ENCODE assay signal across 7 cellular contexts in the genomic region with DNA sequence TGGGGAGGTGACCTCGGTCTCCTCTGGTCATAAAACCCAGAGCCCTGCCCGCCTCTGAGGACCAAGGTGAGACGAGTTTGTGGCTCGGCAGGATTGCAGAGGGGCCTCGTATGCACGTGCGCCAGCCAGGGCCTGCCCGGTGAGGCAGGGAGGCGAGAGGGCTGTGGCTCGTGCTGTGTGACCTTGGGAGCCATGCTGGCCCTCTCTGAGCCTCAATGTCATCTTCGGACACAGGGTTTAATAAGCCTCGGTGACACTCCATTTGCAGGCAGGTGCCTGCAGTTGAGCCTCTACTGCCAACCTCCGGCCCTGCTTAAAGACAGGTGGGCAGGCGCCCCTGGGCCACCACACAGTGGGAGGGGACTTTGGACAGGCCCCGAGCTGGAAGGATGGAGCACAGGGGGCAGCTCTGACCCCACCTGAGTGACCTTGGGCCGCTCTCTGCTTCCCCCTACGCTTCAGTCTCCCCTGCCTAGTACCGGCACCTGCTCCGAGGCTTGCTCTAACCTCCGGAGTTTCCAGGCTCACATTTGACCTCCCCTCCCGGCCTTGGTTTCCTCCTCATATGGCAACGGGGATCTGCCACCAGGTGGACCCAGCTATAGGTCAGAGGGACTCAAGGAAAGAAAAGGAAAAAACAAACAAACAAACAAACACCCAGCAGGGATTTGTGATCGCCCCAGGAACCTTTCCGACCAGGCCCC. TPM values are rescaled to one million over a fixed set of nuclear protein-coding genes. Genes with fewer than 3 reads are reported as not detected.
DNase-seq lines count a peak whose midpoint lies in the region; ATAC-seq and TF ChIP-seq lines count a peak whose summit lies in the region.

No MANE protein-coding gene starts in this region.

- peaks cover 66% of the 10 kb centered on the region for H3K79me2 ChIP-seq in HCT116 (ENCODE audit: insufficient read depth, low read length)

- TF ChIP-seq RAD21 in HCT116 (IDR thresholded peaks at IDR 0.05; ENCODE audit: low read depth), result no peak

- TF ChIP-seq POLR2A in HCT116 (IDR thresholded peaks at IDR 0.05; ENCODE audit: borderline replicate concordance, extremely low read depth, insufficient read depth, insufficient read length), result no peak

- peaks cover 40% of the 10 kb centered on the region for H3K4me1 Mint-ChIP-seq in activated CD4-positive, alpha-beta memory T cell treated with anti-CD3 and anti-CD28 coated beads, Interleukin-2, amount 10 ng/mL, durations not matched to agents 7 days and 5 days
- peaks cover 17 to 47% of the 10 kb centered on the region in 2 donors for H3K4me1 Mint-ChIP-seq in stimulated activated naive B cell treated with anti-CD40 and anti-IgM and Interleukin-4, amounts not matched to agents 10 μg/mL and 1 μg/mL and 100 μg/mL, for 72 hours

- no peaks in the 10 kb centered on the region for H3K27me3 Mint-ChIP-seq in activated CD4-positive, alpha-beta memory T cell treated with anti-CD3 and anti-CD28 coated beads, Interleukin-2, amount 10 ng/mL, durations not matched to agents 7 days and 5 days
- no peaks in the 10 kb centered on the region for H3K27me3 Mint-ChIP-seq in stimulated activated naive B cell treated with anti-CD40 and anti-IgM and Interleukin-4, amounts not matched to agents 10 μg/mL and 1 μg/mL and 100 μg/mL, for 72 hours

- TSS peak; percentile 62 for BruUV-seq in HCT116 (replicated peaks; lab: Mats Ljungman, UMichigan)

- CTCF ChIA-PET in HCT116 (lab: Charles Lee), result no interaction called here
- CTCF ChIA-PET in activated CD4-positive, alpha-beta memory T cell treated with anti-CD3 and anti-CD28 coated beads, Interleukin-2, amount 10 ng/mL, durations not matched to agents 7 days and 5 days (lab: Charles Lee), result interaction anchor here (0.8 kb wide), 1 partner anchor 26 kb away, joined by 5 read pairs; no protein-coding TSS in a partner anchor

- DNase-seq in HCT116 (ENCODE audit: low read depth, low spot score), result no peak
- DNase-seq in activated CD4-positive, alpha-beta memory T cell treated with anti-CD3 and anti-CD28 coated beads, Interleukin-2, amount 10 ng/mL, durations not matched to agents 7 days and 5 days, result no peak
- DNase-seq in iPS DF 6.9 (ENCODE audit: low read depth, low spot score), result no peak
- DNase-seq in stimulated activated naive B cell treated with anti-CD40 and anti-IgM and Interleukin-4, amounts not matched to agents 10 μg/mL and 1 μg/mL and 100 μg/mL, for 72 hours, result no peak
- DNase-seq in NOMO-1 treated with dmso at 0.1 percent for 144 hours (lab: John Stamatoyannopoulos, UW; ENCODE audit: unreplicated experiment), result no peak
- DNase-seq in CD1c-positive myeloid dendritic cell (ENCODE audit: extremely low spot score), result no peak

- peaks cover 17% of the 10 kb centered on the region for H3K36me3 Mint-ChIP-seq in activated CD4-positive, alpha-beta memory T cell treated with anti-CD3 and anti-CD28 coated beads, Interleukin-2, amount 10 ng/mL, durations not matched to agents 7 days and 5 days (ENCODE audit: low read depth)
- H3K36me3 Mint-ChIP-seq in stimulated activated naive B cell treated with anti-CD40 and anti-IgM and Interleukin-4, amounts not matched to agents 10 μg/mL and 1 μg/mL and 100 μg/mL, for 72 hours, result peaks cover 3 to 7% of the 10 kb centered on the region in 2 donors

- H3K27ac Mint-ChIP-seq in activated CD4-positive, alpha-beta memory T cell treated with anti-CD3 and anti-CD28 coated beads, Interleukin-2, amount 10 ng/mL, durations not matched to agents 7 days and 5 days, result peak overlapping the region; percentile 69
- peak overlapping the region; percentile 89 for H3K27ac Mint-ChIP-seq in stimulated activated naive B cell treated with anti-CD40 and anti-IgM and Interleukin-4, amounts not matched to agents 10 μg/mL and 1 μg/mL and 100 μg/mL, for 72 hours

- no peaks in the 10 kb centered on the region for H3K9me3 ChIP-seq in HCT116 (ENCODE audit: control insufficient read depth in 1 of 2, insufficient read depth in 1 of 2, low read depth in 1 of 2, low read length in 2 of 2)
- H3K9me3 ChIP-seq in iPS DF 6.9 (ENCODE audit: control insufficient read depth, insufficient read depth, low read length), result no peaks in the 10 kb centered on the region

- H3K4me2 ChIP-seq in HCT116 (ENCODE audit: low read length), result peak overlapping the region; percentile 91

- TF ChIP-seq CTCF in HCT116 (IDR thresholded peaks at IDR 0.05 in 2 of 3, conservative IDR thresholded peaks at IDR 0.05 in 1 of 3; ENCODE audit: borderline replicate concordance in 1 of 3, insufficient read depth in 1 of 3, low read depth in 2 of 3, low read length in 2 of 3), result peak in 2 of 3 experiments; percentile 17 to 38; a peak in 2 of 6 replicates

- peaks cover 11% of the 10 kb centered on the region; the same call in 1 of the 2 replicates for H4K20me1 ChIP-seq in HCT116 (ENCODE audit: insufficient read depth)

- intact Hi-C loops in HCT116 (cut with micrococcal nuclease), result loop anchor here (5.0 to 10.0 kb wide), 3 partner anchors 71 to 359 kb away; partner anchors contain the start of genes PIP5K1C and TJP3

- peaks cover 0 to 11% of the 10 kb centered on the region in 2 experiments; a peak in 1 of 4 replicates for H3K36me3 ChIP-seq in HCT116 (ENCODE audit: control insufficient read depth in 1 of 2, insufficient read depth in 2 of 2, low read length in 2 of 2)
- H3K36me3 ChIP-seq in iPS DF 6.9 (ENCODE audit: control insufficient read depth, insufficient read depth, low read length), result 0 out of 2 replicates have a peak, but pooled peaks cover 2% of the 10 kb centered on the region

- peaks cover 55 to 67% of the 10 kb centered on the region in 2 experiments for H3K4me1 ChIP-seq in HCT116 (ENCODE audit: control insufficient read depth in 1 of 2, insufficient read depth in 2 of 2, low read length in 2 of 2)
- peaks cover 9% of the 10 kb centered on the region; the same call in 1 of the 2 replicates for H3K4me1 ChIP-seq in iPS DF 6.9 (ENCODE audit: control insufficient read depth, insufficient read depth, low read length)

- H3K27me3 ChIP-seq in HCT116 (ENCODE audit: insufficient read depth, low read length), result no peaks in the 10 kb centered on the region
- peaks cover 6% of the 10 kb centered on the region; the same call in 1 of the 2 replicates for H3K27me3 ChIP-seq in iPS DF 6.9 (ENCODE audit: control insufficient read depth, insufficient read depth, low read length)

- POLR2A ChIA-PET in HCT116 (lab: Charles Lee), result no interaction called here
- POLR2A ChIA-PET in activated CD4-positive, alpha-beta memory T cell treated with anti-CD3 and anti-CD28 coated beads, Interleukin-2, amount 10 ng/mL, durations not matched to agents 7 days and 5 days (lab: Charles Lee), result interaction anchor here (1.8 kb wide), 1 partner anchor 26 kb away, joined by 7 read pairs; no protein-coding TSS in a partner anchor

- H2AFZ ChIP-seq in HCT116 (ENCODE audit: low read depth, low read length, poor library complexity, severe bottlenecking), result no peak overlapping the region

- peak overlapping the region; percentile 77 for H3K4me3 Mint-ChIP-seq in activated CD4-positive, alpha-beta memory T cell treated with anti-CD3 and anti-CD28 coated beads, Interleukin-2, amount 10 ng/mL, durations not matched to agents 7 days and 5 days
- H3K4me3 Mint-ChIP-seq in stimulated activated naive B cell treated with anti-CD40 and anti-IgM and Interleukin-4, amounts not matched to agents 10 μg/mL and 1 μg/mL and 100 μg/mL, for 72 hours, result peak overlapping the region; percentile 81 to 82

- no CpG with 5 or more reads among the region's 24 CpGs for WGBS in iPS DF 6.9 (ENCODE audit: insufficient coverage, insufficient read length)

- no peak for ATAC-seq in HCT116
- ATAC-seq in stimulated activated naive B cell treated with anti-CD40 and anti-IgM and Interleukin-4, amounts not matched to agents 10 μg/mL and 1 μg/mL and 100 μg/mL, for 72 hours (replicated peaks), result no peak
- no peak for ATAC-seq in HG03196 (IDR thresholded peaks at IDR 0.05; ENCODE audit: unreplicated experiment)

- peak overlapping the region; percentile 90 for H3K9ac ChIP-seq in HCT116 (ENCODE audit: low read length)

- H3K9me2 ChIP-seq in HCT116 (ENCODE audit: insufficient read depth), result no peaks in the 10 kb centered on the region

- H3K4me3 ChIP-seq in HCT116 (replicated peaks in 1 of 2; ENCODE audit: low read depth in 1 of 2, low read length in 2 of 2) (peak overlapping the region; percentile 80 to 94), iPS DF 6.9 (ENCODE audit: low read length) (peak overlapping the region; percentile 68; the same call in 1 of the 2 replicates)

- H3K27ac ChIP-seq in HCT116 (ENCODE audit: low read depth, low read length) (peak overlapping the region; percentile 96), iPS DF 6.9 (ENCODE audit: low read length) (no peak overlapping the region)

- no peaks in the 10 kb centered on the region for H3K9me3 Mint-ChIP-seq in activated CD4-positive, alpha-beta memory T cell treated with anti-CD3 and anti-CD28 coated beads, Interleukin-2, amount 10 ng/mL, durations not matched to agents 7 days and 5 days
- H3K9me3 Mint-ChIP-seq in stimulated activated naive B cell treated with anti-CD40 and anti-IgM and Interleukin-4, amounts not matched to agents 10 μg/mL and 1 μg/mL and 100 μg/mL, for 72 hours, result no peaks in the 10 kb centered on the region

- RAD21 ChIA-PET in HCT116 (lab: Charles Lee; ENCODE audit: low non-redundant PET in 1 of 2, low total read pairs in 2 of 2, uncharacterized antibody in 2 of 2, unreplicated experiment in 2 of 2), result no interaction called here

TF ChIP-seq in HCT116, 20 proteins besides CTCF, POLR2A, EP300 and RAD21:
- TF ChIP-seq MAX (IDR thresholded peaks at IDR 0.05), result 0 out of 2 replicates have a peak, but pooled peaks have one; percentile 14
- TF ChIP-seq JUND (IDR thresholded peaks at IDR 0.05), result no peak

RNA-seq across cellular contexts. Expression of gene ZBTB7A, which starts 3.2 kb away (rescaled TPM):
- 49.5 TPM for total RNA-seq in HCT116 (2021; ENCODE audit: unreplicated experiment)
- polyA plus RNA-seq in HCT116 (2012), result 22.4 and 32.2 TPM in 2 replicates
- 10 to 100 TPM; 53.1 to 53.5 TPM for total RNA-seq in activated CD4-positive, alpha-beta memory T cell treated with anti-CD3 and anti-CD28 coated beads, Interleukin-2, amount 10 ng/mL, durations not matched to agents 7 days and 5 days

RNA-seq across cellular contexts. Expression of gene PIAS4, which starts 56.0 kb away (rescaled TPM):
- total RNA-seq in HCT116 (2021; ENCODE audit: unreplicated experiment), result 28.4 TPM
- 15.6 and 19.9 TPM in 2 replicates for polyA plus RNA-seq in HCT116 (2012)
- 10 to 100 TPM; 28.6 to 33.2 TPM for total RNA-seq in activated CD4-positive, alpha-beta memory T cell treated with anti-CD3 and anti-CD28 coated beads, Interleukin-2, amount 10 ng/mL, durations not matched to agents 7 days and 5 days
